Comparison of ENCODE assay signal across 24 cellular contexts in genomic region chr10:121572857-121573540, GRCh38. TPM values are rescaled to one million over a fixed set of nuclear protein-coding genes. Genes with fewer than 3 reads are reported as not detected.
DNase-seq lines count a peak whose midpoint lies in the region; ATAC-seq and TF ChIP-seq lines count a peak whose summit lies in the region.
"Had no signal": no experiment of that assay in that cellular context is flagged by ENCODE, and none has a peak within 500 bp of the region (broad histone marks: within the 10 kb centered on the region; RNA-seq: fewer than 3 reads in every experiment).

No MANE protein-coding gene starts in this region.

- H3K4me3 ChIP-seq in cardiac muscle cell = no peak overlapping the region
- no peak overlapping the region for H3K4me3 ChIP-seq in right cardiac atrium (ENCODE audit: low read length)
- H3K4me3 ChIP-seq in dorsolateral prefrontal cortex = no peak overlapping the region
- H3K4me3 ChIP-seq in ovary = peak overlapping the region; percentile 0
- no peak overlapping the region for H3K4me3 ChIP-seq in vagina
- no peak overlapping the region for H3K4me3 ChIP-seq in tibial artery
- H3K4me3 ChIP-seq: BLaER1, GM12878, psoas muscle had no signal

- TF ChIP-seq EP300 in ovary (IDR thresholded peaks at IDR 0.05) = no peak

- TF ChIP-seq CTCF in cardiac muscle cell (IDR thresholded peaks at IDR 0.05; ENCODE audit: low read depth, low read length) (no peak), dorsolateral prefrontal cortex (IDR thresholded peaks at IDR 0.05 in 54 of 56, conservative IDR thresholded peaks at IDR 0.05 in 2 of 56; ENCODE audit: low read depth in 1 of 56, partially characterized antibody in 56 of 56) (no peak), ovary (IDR thresholded peaks at IDR 0.05) (no peak), vagina (IDR thresholded peaks at IDR 0.05) (no peak), tibial artery (IDR thresholded peaks at IDR 0.05) (no peak)

- TF ChIP-seq POLR2A in ovary (IDR thresholded peaks at IDR 0.05) (no peak), vagina (IDR thresholded peaks at IDR 0.05) (no peak)

- H3K27me3 ChIP-seq in cardiac muscle cell (no peaks in the 10 kb centered on the region), right cardiac atrium (ENCODE audit: control insufficient read depth, insufficient read depth) (no peaks in the 10 kb centered on the region), dorsolateral prefrontal cortex (peaks cover 0 to 6% (median 0%) of the 10 kb centered on the region in 45 donors), ovary (no peaks in the 10 kb centered on the region), vagina (no peaks in the 10 kb centered on the region), tibial artery (no peaks in the 10 kb centered on the region)
- H3K27me3 ChIP-seq: BLaER1 had no signal

- H3K4me1 ChIP-seq in cardiac muscle cell (ENCODE audit: low read depth) (peaks cover 51% of the 10 kb centered on the region), right cardiac atrium (ENCODE audit: control insufficient read depth, insufficient read depth, low read length) (no peaks in the 10 kb centered on the region), ovary (ENCODE audit: insufficient read depth) (no peaks in the 10 kb centered on the region), vagina (peaks cover 31% of the 10 kb centered on the region), tibial artery (peaks cover 0 to 13% (median 5%) of the 10 kb centered on the region in 4 donors)
- H3K4me1 ChIP-seq: BLaER1, psoas muscle had no signal

- ATAC-seq in right cardiac atrium = no peak
- no peak for ATAC-seq in HG02571 (IDR thresholded peaks at IDR 0.05; ENCODE audit: unreplicated experiment)
- ATAC-seq: activated CD4-positive, alpha-beta T cell treated with anti-CD3 and anti-CD28 coated beads for 36 hours; GM12878; natural killer cell treated with Interleukin-12 subunit alpha and Interleukin-12 subunit beta and Interleukin-15 and Interleukin-18, amount 100 ng/mL, for 72 hours; psoas muscle had no signal

- intact Hi-C loops in right cardiac atrium (cut with DNase I) = no loop called here
- intact Hi-C loops in dorsolateral prefrontal cortex (cut with DNase I) = no loop called here
- intact Hi-C loops in ovary (cut with DNase I) = no loop called here
- intact Hi-C loops in vagina (cut with DNase I) = no loop called here
- intact Hi-C loops in tibial artery (cut with DNase I; ENCODE audit: low total_unique reads) = no loop called here

- DNase-seq in cardiac muscle cell (ENCODE audit: low read depth in 1 of 2, low spot score in 1 of 2) = no peak
- no peak for DNase-seq in right cardiac atrium
- DNase-seq in dorsolateral prefrontal cortex = no peak
- no peak for DNase-seq in ovary
- no peak for DNase-seq in vagina (ENCODE audit: extremely low spot score in 2 of 2)
- DNase-seq in tibial artery = no peak
- DNase-seq in occipital lobe (lab: John Stamatoyannopoulos, UW) = no peak
- DNase-seq: activated CD4-positive, alpha-beta T cell treated with anti-CD3 and anti-CD28 coated beads for 36 hours; aorta; Calu3; erythroblast; kidney glomerular epithelial cell; NCI-H2107; NCI-H526 treated with DMSO at 0.1 percent for 48 hours; OCI-M1; psoas muscle; SHP77; stimulated activated CD4-positive, alpha-beta T cell treated with anti-CD3 and anti-CD28 coated beads, Interleukin-4, amount 100 ng/mL, for 24 hours; stomach had no signal

- H3K36me3 ChIP-seq in cardiac muscle cell (no peaks in the 10 kb centered on the region), ovary (no peaks in the 10 kb centered on the region), vagina (no peaks in the 10 kb centered on the region), tibial artery (no peaks in the 10 kb centered on the region)
- H3K36me3 ChIP-seq: BLaER1, stomach had no signal

- H3K27ac ChIP-seq in cardiac muscle cell (peak overlapping the region; percentile 75), right cardiac atrium (ENCODE audit: low read length) (no peak overlapping the region), dorsolateral prefrontal cortex (peak overlapping the region in 31 of 59 donors; percentile 0 to 89 (median 44)), ovary (no peak overlapping the region), vagina (peak overlapping the region; percentile 27), tibial artery (no peak overlapping the region)
- H3K27ac ChIP-seq: BLaER1, psoas muscle had no signal

- no peaks in the 10 kb centered on the region for H3K9me3 ChIP-seq in cardiac muscle cell (ENCODE audit: low read depth)
- H3K9me3 ChIP-seq in right cardiac atrium (ENCODE audit: control insufficient read depth, low read length) = no peaks in the 10 kb centered on the region
- no peaks in the 10 kb centered on the region for H3K9me3 ChIP-seq in ovary
- H3K9me3 ChIP-seq in vagina = no peaks in the 10 kb centered on the region
- no peaks in the 10 kb centered on the region for H3K9me3 ChIP-seq in tibial artery
- H3K9me3 ChIP-seq: BLaER1, psoas muscle, stomach had no signal

- WGBS in right cardiac atrium = 56% methylated on average over 14 of the region's 14 CpGs
- WGBS in ovary, 3 donors = 19 to 34% (median 31%) methylated on average over 14 of the region's 14 CpGs

RNA-seq across cellular contexts. Expression of gene FGFR2, which starts 25.2 kb away (rescaled TPM):
- total RNA-seq in cardiac muscle cell = 47.1 and 50.6 TPM in 2 replicates
- 47.5 and 51.3 TPM in 2 replicates for polyA plus RNA-seq in cardiac muscle cell
- 10 to 100 TPM in 1 of 4 donors, 1 to 10 TPM in 3; 4.0 to 20.4 (median 5.6) TPM for total RNA-seq in right cardiac atrium
- polyA plus RNA-seq in right cardiac atrium = 16.5 TPM
- 100 to 1,000 TPM in 94 of 120 experiments, 10 to 100 TPM in 26; 69.8 to 487 (median 136) TPM for total RNA-seq in dorsolateral prefrontal cortex
- total RNA-seq in ovary = 10 to 100 TPM; 11.9 to 52.2 (median 29.7) TPM
- 10 to 100 TPM in 1 of 2 donors, 1 to 10 TPM in 1; 8.8 to 16.1 TPM for polyA plus RNA-seq in ovary
- 54.0 TPM for total RNA-seq in vagina
- 71.9 TPM for total RNA-seq in occipital lobe
- total RNA-seq: activated CD4-positive, alpha-beta T cell treated with anti-CD3 and anti-CD28 coated beads for 36 hours; HT1080 had no signal

Comparison
In these comparisons a context has a peak if more than half of its experiments do, and no peak if none do; other contexts are left out.
1. H3K27ac ChIP-seq: peak in cardiac muscle cell (single experiment), dorsolateral prefrontal cortex (31 of 59) and vagina (single experiment); none in right cardiac atrium (single experiment), ovary (0 of 2) and tibial artery (0 of 2).